Comparison of ENCODE assay signal across 16 cellular contexts in the genomic region with DNA sequence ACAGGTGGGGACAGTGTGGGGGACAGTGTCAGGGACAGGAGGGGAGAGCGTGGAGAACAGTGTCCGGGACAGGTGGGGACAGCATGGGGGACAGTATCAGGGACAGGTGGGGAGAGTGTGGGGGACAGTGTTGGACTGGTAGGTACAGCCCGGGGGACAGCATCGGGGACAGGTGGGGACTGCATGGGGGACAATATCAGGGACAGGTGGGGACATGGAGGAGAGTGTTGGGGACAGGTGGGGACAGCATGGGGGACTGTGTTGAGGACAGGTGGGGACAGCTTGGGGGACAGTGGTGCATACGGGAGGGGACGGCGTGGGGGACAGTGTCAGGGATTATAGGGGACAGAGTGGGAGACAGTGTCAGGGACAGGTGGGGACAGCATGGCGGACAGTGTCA.
DNase-seq lines count a peak whose midpoint lies in the region; ATAC-seq and TF ChIP-seq lines count a peak whose summit lies in the region.
"Had no signal": no experiment of that assay in that cellular context is flagged by ENCODE, and none has a peak within 500 bp of the region (broad histone marks: within the 10 kb centered on the region; RNA-seq: fewer than 3 reads in every experiment).

No MANE protein-coding gene starts in this region.

- H4K20me1 ChIP-seq in OCI-LY1 (ENCODE audit: insufficient read depth, low read length) = no peaks in the 10 kb centered on the region

- H3K27me3 ChIP-seq in OCI-LY1 (ENCODE audit: insufficient read depth, low read length) (no peaks in the 10 kb centered on the region), upper lobe of right lung (no peaks in the 10 kb centered on the region)
- H3K27me3 ChIP-seq: BE2C, SJCRH30 had no signal

- H3K4me3 ChIP-seq in OCI-LY1 (ENCODE audit: low read depth, low read length, poor library complexity, severe bottlenecking) = no peak overlapping the region
- no peak overlapping the region for H3K4me3 ChIP-seq in mucosa of descending colon
- H3K4me3 ChIP-seq in upper lobe of right lung = no peak overlapping the region
- H3K4me3 ChIP-seq: SJCRH30 had no signal

- TF ChIP-seq CTCF in GM13976 (IDR thresholded peaks at IDR 0.05; ENCODE audit: borderline replicate concordance, control extremely low read depth, extremely low read depth, insufficient read depth, missing control alignments) = no peak
- TF ChIP-seq CTCF in OCI-LY1 (IDR thresholded peaks at IDR 0.05; ENCODE audit: low read length) = no peak
- TF ChIP-seq CTCF in mucosa of descending colon (IDR thresholded peaks at IDR 0.05) = no peak
- TF ChIP-seq CTCF in upper lobe of right lung (IDR thresholded peaks at IDR 0.05) = no peak

- no peaks in the 10 kb centered on the region for H3K9me3 ChIP-seq in OCI-LY1 (ENCODE audit: low read length)
- no peaks in the 10 kb centered on the region for H3K9me3 ChIP-seq in mucosa of descending colon
- H3K9me3 ChIP-seq in upper lobe of right lung = no peaks in the 10 kb centered on the region
- H3K9me3 ChIP-seq: BE2C, SJCRH30 had no signal

- H3K79me2 ChIP-seq in OCI-LY1 (ENCODE audit: insufficient read depth, low read length) = no peaks in the 10 kb centered on the region

- no peaks in the 10 kb centered on the region for H3F3A ChIP-seq in OCI-LY1 (ENCODE audit: insufficient read depth, low read length)

- intact Hi-C loops in mucosa of descending colon (cut with DNase I, micrococcal nuclease) (no loop called here), upper lobe of right lung (cut with DNase I) (no loop called here)

- no peak overlapping the region; the same call in 1 of the 2 replicates for H3K9ac ChIP-seq in OCI-LY1 (ENCODE audit: low read length)
- H3K9ac ChIP-seq: KMS-11 had no signal

- ATAC-seq in mucosa of descending colon (peak; percentile 10), upper lobe of right lung (peak; percentile 12), HG02885 (IDR thresholded peaks at IDR 0.05; ENCODE audit: poor library complexity, unreplicated experiment) (no peak)

- H3K36me3 ChIP-seq in OCI-LY1 (ENCODE audit: insufficient read depth, low read length) (peaks cover 48% of the 10 kb centered on the region), mucosa of descending colon (ENCODE audit: low read depth) (no peaks in the 10 kb centered on the region), upper lobe of right lung (no peaks in the 10 kb centered on the region)
- H3K36me3 ChIP-seq: BE2C, SJCRH30 had no signal

- no peaks in the 10 kb centered on the region for H3K9me2 ChIP-seq in OCI-LY1 (ENCODE audit: low read depth, low read length)

- no peak overlapping the region for H2AFZ ChIP-seq in OCI-LY1 (ENCODE audit: low read length)

- no peak overlapping the region for H3K4me2 ChIP-seq in OCI-LY1 (ENCODE audit: low read length)
- H3K4me2 ChIP-seq: KMS-11 had no signal

- peak; percentile 5 for DNase-seq in GM13976 (ENCODE audit: low spot score)
- DNase-seq in mucosa of descending colon = no peak
- no peak for DNase-seq in upper lobe of right lung
- no peak for DNase-seq in iPS-NIHi11 (ENCODE audit: low spot score)
- no peak for DNase-seq in NCI-H2171 (lab: John Stamatoyannopoulos, UW)
- DNase-seq: BE2C; CD4-positive, alpha-beta T cell; EL; HFFc6; NCI-H1048; NCI-H226; NCI-H524 treated with DMSO at 0.1 percent for 48 hours; SJCRH30 had no signal

- H3K27ac ChIP-seq in OCI-LY1 (ENCODE audit: low read depth, low read length, poor library complexity, severe bottlenecking) (peak overlapping the region; percentile 88), upper lobe of right lung (no peak overlapping the region)
- H3K27ac ChIP-seq: KMS-11, SJCRH30 had no signal

- H3K4me1 ChIP-seq in OCI-LY1 (ENCODE audit: insufficient read depth, low read length, severe bottlenecking) (peaks cover 46% of the 10 kb centered on the region), mucosa of descending colon (ENCODE audit: low read depth) (no peaks in the 10 kb centered on the region), upper lobe of right lung (no peaks in the 10 kb centered on the region)
- H3K4me1 ChIP-seq: BE2C, SJCRH30 had no signal

- in situ Hi-C loops in GM13976 (cut with MboI; ENCODE audit: low sequenced_read_pairs, unreplicated experiment) = no loop called here
